12 cellular contexts compared by ENCODE assay signal in the genomic region with DNA sequence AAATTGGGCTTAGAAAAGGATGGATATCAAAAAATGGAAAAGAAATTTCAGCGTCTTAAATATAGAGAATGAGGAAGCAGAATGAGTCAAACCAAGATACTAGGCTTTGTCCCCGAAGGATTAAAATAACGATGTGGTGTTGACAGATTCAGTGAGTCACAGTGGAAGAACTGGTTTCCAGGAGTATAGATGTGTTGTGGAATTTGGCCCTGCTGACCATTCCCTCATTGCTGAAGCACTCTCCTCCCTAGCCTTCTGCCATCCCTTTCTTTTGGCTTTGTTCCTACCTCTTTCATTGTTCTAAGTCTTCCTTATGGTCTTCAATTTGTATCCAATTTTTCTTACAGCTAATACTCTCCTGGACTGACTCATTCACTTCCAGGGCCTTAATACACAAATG. TPM values are rescaled to one million over a fixed set of nuclear protein-coding genes. Genes with fewer than 3 reads are reported as not detected.
DNase-seq lines count a peak whose midpoint lies in the region; ATAC-seq and TF ChIP-seq lines count a peak whose summit lies in the region.
"Had no signal": no experiment of that assay in that cellular context is flagged by ENCODE, and none has a peak within 500 bp of the region (broad histone marks: within the 10 kb centered on the region; RNA-seq: fewer than 3 reads in every experiment).

No MANE protein-coding gene starts in this region.

- no peak overlapping the region for H3K4me3 Mint-ChIP-seq in activated CD4-positive, alpha-beta T cell treated with anti-CD3 and anti-CD28 coated beads for 36 hours
- H3K4me3 Mint-ChIP-seq: nephron had no signal

- no peak for ATAC-seq in activated CD4-positive, alpha-beta T cell treated with anti-CD3 and anti-CD28 coated beads for 36 hours
- no peak for ATAC-seq in GM21576 (IDR thresholded peaks at IDR 0.05; ENCODE audit: unreplicated experiment)

- H3K27me3 Mint-ChIP-seq in activated CD4-positive, alpha-beta T cell treated with anti-CD3 and anti-CD28 coated beads for 36 hours: peaks cover 4% of the 10 kb centered on the region

- CTCF ChIA-PET in activated CD4-positive, alpha-beta T cell treated with anti-CD3 and anti-CD28 coated beads for 36 hours (lab: Charles Lee): no interaction called here

- no peak overlapping the region for H3K27ac Mint-ChIP-seq in activated CD4-positive, alpha-beta T cell treated with anti-CD3 and anti-CD28 coated beads for 36 hours
- H3K27ac Mint-ChIP-seq: nephron had no signal

- H3K9me3 Mint-ChIP-seq in activated CD4-positive, alpha-beta T cell treated with anti-CD3 and anti-CD28 coated beads for 36 hours (ENCODE audit: low read depth): peaks cover 9% of the 10 kb centered on the region

- no peaks in the 10 kb centered on the region for H3K36me3 Mint-ChIP-seq in activated CD4-positive, alpha-beta T cell treated with anti-CD3 and anti-CD28 coated beads for 36 hours (ENCODE audit: low read depth)

- no peak overlapping the region for H3K4me3 ChIP-seq in astrocyte of the cerebellum (ENCODE audit: low read depth, low read length)
- H3K4me3 ChIP-seq: SJCRH30 had no signal

- POLR2A ChIA-PET in activated CD4-positive, alpha-beta T cell treated with anti-CD3 and anti-CD28 coated beads for 36 hours (lab: Charles Lee): no interaction called here

- no peak for TF ChIP-seq CTCF in astrocyte of the cerebellum (IDR thresholded peaks at IDR 0.05; ENCODE audit: low read depth, low read length, missing control alignments)

- intact Hi-C loops in activated CD4-positive, alpha-beta T cell treated with anti-CD3 and anti-CD28 coated beads for 36 hours (cut with DNase I, micrococcal nuclease): no loop called here

- H3K4me1 Mint-ChIP-seq in activated CD4-positive, alpha-beta T cell treated with anti-CD3 and anti-CD28 coated beads for 36 hours: no peaks in the 10 kb centered on the region

- in situ Hi-C loops in astrocyte of the cerebellum (cut with HindIII; ENCODE audit: low sequenced_read_pairs): no loop called here

- peak; percentile 90 for DNase-seq in HS-27A (ENCODE audit: low read depth)
- DNase-seq in astrocyte of the cerebellum (ENCODE audit: low read depth): peak; percentile 97
- DNase-seq in iPS-NIHi11 (ENCODE audit: low spot score): peak; percentile 52
- peak; percentile 34 for DNase-seq in superior temporal gyrus (ENCODE audit: extremely low spot score)
- DNase-seq in stimulated activated CD8-positive, alpha-beta memory T cell treated with anti-CD3 and anti-CD28 coated beads, Interleukin-4, amount 100 ng/mL, for 48 hours: no peak
- DNase-seq in cortex of kidney (lab: John Stamatoyannopoulos, UW): no peak
- DNase-seq in activated CD4-positive, alpha-beta T cell treated with anti-CD3 and anti-CD28 coated beads for 36 hours: no peak
- DNase-seq: activated CD8-positive, alpha-beta memory T cell treated with anti-CD3 and anti-CD28 coated beads, Interleukin-2, amount 50 U/mL, for 48 hours; GOT3; SJCRH30 had no signal

RNA-seq across cellular contexts. Expression of gene USP25, which starts 23.1 kb away (rescaled TPM):
- total RNA-seq in activated CD4-positive, alpha-beta T cell treated with anti-CD3 and anti-CD28 coated beads for 36 hours: 10 to 100 TPM; 31.8 to 35.8 TPM

Comparison
In these comparisons a context has a peak if more than half of its experiments do, and no peak if none do; other contexts are left out.
1. DNase-seq: peak in HS-27A (single experiment), astrocyte of the cerebellum (single experiment), iPS-NIHi11 (single experiment) and superior temporal gyrus (single experiment); none in stimulated activated CD8-positive, alpha-beta memory T cell treated with anti-CD3 and anti-CD28 coated beads, Interleukin-4, amount 100 ng/mL, for 48 hours (single experiment), cortex of kidney (single experiment) and activated CD4-positive, alpha-beta T cell treated with anti-CD3 and anti-CD28 coated beads for 36 hours (single experiment).